In the genomic region with DNA sequence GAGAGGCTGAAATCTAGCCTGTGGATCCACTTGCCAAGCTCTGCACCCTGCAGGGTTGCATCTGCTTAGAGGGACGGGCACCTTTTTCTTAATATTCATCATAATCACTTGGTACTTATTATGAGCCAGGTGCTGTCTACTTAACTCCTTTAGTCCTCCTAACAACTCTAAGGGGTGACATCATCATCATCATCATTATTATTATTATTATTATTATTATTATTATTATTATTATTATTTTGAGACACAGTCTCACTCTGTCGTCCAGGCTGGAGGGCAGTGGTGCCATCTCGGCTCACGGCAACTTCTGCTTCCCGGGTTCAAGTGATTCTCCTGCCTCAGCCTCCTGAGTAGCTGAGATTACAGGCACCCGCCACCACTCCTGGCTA, we compare ENCODE assay signal across 10 cellular contexts. TPM values are rescaled to one million over a fixed set of nuclear protein-coding genes. Genes with fewer than 3 reads are reported as not detected.
DNase-seq lines count a peak whose midpoint lies in the region; ATAC-seq and TF ChIP-seq lines count a peak whose summit lies in the region.
"Not testable (repeated sequence)": the region's sequence is repeated elsewhere in the genome, so short reads cannot be mapped to it uniquely, and the experiment has no call there.
"Had no signal": no experiment of that assay in that cellular context is flagged by ENCODE, and none has a peak within 500 bp of the region (broad histone marks: within the 10 kb centered on the region; RNA-seq: fewer than 3 reads in every experiment).

No MANE protein-coding gene starts in this region.

- H4K20me1 ChIP-seq in BLaER1 (peaks cover 34% of the 10 kb centered on the region), OCI-LY3 (ENCODE audit: insufficient read depth, low read length) (peaks cover 99% of the 10 kb centered on the region)

- not testable (repeated sequence) for H3K4me3 Mint-ChIP-seq in CD4-positive, alpha-beta memory T cell; WTC11; activated T-cell treated with anti-CD3 and anti-CD28 coated beads, Interleukin-2, amount 50 U/mL, for 24 hours; stimulated activated naive CD8-positive, alpha-beta T cell treated with anti-CD3 and anti-CD28 coated beads, Interleukin-15, Interleukin-2, amounts not matched to agents 100 ng/mL and 50 ng/mL, for 24 hours

- TF ChIP-seq POLR2A in spleen (IDR thresholded peaks at IDR 0.05): not testable (repeated sequence)

- not testable (repeated sequence) for ATAC-seq in WTC11

- peak overlapping the region in 6 of 7 donors; percentile 6 to 71 (median 59) for H3K27ac Mint-ChIP-seq in CD4-positive, alpha-beta memory T cell
- H3K27ac Mint-ChIP-seq in WTC11: peak overlapping the region; percentile 70; the same call in 1 of the 2 replicates
- peak overlapping the region; percentile 73 for H3K27ac Mint-ChIP-seq in activated T-cell treated with anti-CD3 and anti-CD28 coated beads, Interleukin-2, amount 50 U/mL, for 24 hours
- H3K27ac Mint-ChIP-seq in stimulated activated naive CD8-positive, alpha-beta T cell treated with anti-CD3 and anti-CD28 coated beads, Interleukin-15, Interleukin-2, amounts not matched to agents 100 ng/mL and 50 ng/mL, for 24 hours: peak overlapping the region; percentile 67

- H3K36me3 ChIP-seq in BLaER1; CD4-positive, alpha-beta memory T cell (ENCODE audit: insufficient read depth, low read length): not testable (repeated sequence)
- H3K36me3 ChIP-seq in OCI-LY3 (replicated peaks; ENCODE audit: low read depth, low read length): peaks cover 83% of the 10 kb centered on the region
- H3K36me3 ChIP-seq in spleen: peaks cover 0 to 53% (median 5%) of the 10 kb centered on the region in 6 donors

- peaks cover 60% of the 10 kb centered on the region for H3K4me1 ChIP-seq in BLaER1
- H3K4me1 ChIP-seq in CD4-positive, alpha-beta memory T cell (ENCODE audit: insufficient read depth, low read length): peaks cover 95% of the 10 kb centered on the region
- peaks cover 89% of the 10 kb centered on the region for H3K4me1 ChIP-seq in OCI-LY3 (ENCODE audit: low read length)
- peaks cover 39 to 98% (median 74%) of the 10 kb centered on the region in 6 donors for H3K4me1 ChIP-seq in spleen

- H3K4me1 Mint-ChIP-seq in CD4-positive, alpha-beta memory T cell: peaks cover 74 to 97% (median 85%) of the 10 kb centered on the region in 4 donors
- peaks cover 46% of the 10 kb centered on the region for H3K4me1 Mint-ChIP-seq in WTC11
- H3K4me1 Mint-ChIP-seq in activated T-cell treated with anti-CD3 and anti-CD28 coated beads, Interleukin-2, amount 50 U/mL, for 24 hours (ENCODE audit: low read depth): peaks cover 92% of the 10 kb centered on the region
- H3K4me1 Mint-ChIP-seq in stimulated activated naive CD8-positive, alpha-beta T cell treated with anti-CD3 and anti-CD28 coated beads, Interleukin-15, Interleukin-2, amounts not matched to agents 100 ng/mL and 50 ng/mL, for 24 hours (ENCODE audit: low read depth): peaks cover 98% of the 10 kb centered on the region

- H3K27me3 Mint-ChIP-seq in CD4-positive, alpha-beta memory T cell; WTC11 (ENCODE audit: low read depth); activated T-cell treated with anti-CD3 and anti-CD28 coated beads, Interleukin-2, amount 50 U/mL, for 24 hours; stimulated activated naive CD8-positive, alpha-beta T cell treated with anti-CD3 and anti-CD28 coated beads, Interleukin-15, Interleukin-2, amounts not matched to agents 100 ng/mL and 50 ng/mL, for 24 hours: not testable (repeated sequence)

- H3K9me3 ChIP-seq in BLaER1: peaks cover 14% of the 10 kb centered on the region; the same call in 1 of the 2 replicates
- H3K9me3 ChIP-seq in CD4-positive, alpha-beta memory T cell (ENCODE audit: control insufficient read depth in 1 of 2, low read length in 2 of 2); OCI-LY3 (ENCODE audit: insufficient read depth, low read length); spleen: not testable (repeated sequence)

- H3K4me3 ChIP-seq in BLaER1; CD4-positive, alpha-beta memory T cell (ENCODE audit: low read length in 2 of 2); OCI-LY3 (ENCODE audit: low read length); spleen: not testable (repeated sequence)

- H3K9me3 Mint-ChIP-seq in CD4-positive, alpha-beta memory T cell; WTC11; activated T-cell treated with anti-CD3 and anti-CD28 coated beads, Interleukin-2, amount 50 U/mL, for 24 hours; stimulated activated naive CD8-positive, alpha-beta T cell treated with anti-CD3 and anti-CD28 coated beads, Interleukin-15, Interleukin-2, amounts not matched to agents 100 ng/mL and 50 ng/mL, for 24 hours: not testable (repeated sequence)

- H2AFZ ChIP-seq in OCI-LY3 (ENCODE audit: low read depth, low read length): not testable (repeated sequence)

- POLR2A ChIA-PET in CD4-positive, alpha-beta memory T cell (lab: Charles Lee; ENCODE audit: partially characterized antibody): interaction anchor here (1.0 kb wide), 1 partner anchor 72 kb away, joined by 3 read pairs; no protein-coding TSS in a partner anchor
- POLR2A ChIA-PET in WTC11 (lab: Charles Lee): not testable (repeated sequence)

- peak overlapping the region; percentile 93 for H3K4me2 ChIP-seq in BLaER1
- peak overlapping the region; percentile 92 for H3K4me2 ChIP-seq in OCI-LY3 (ENCODE audit: low read length)

- H3K9ac ChIP-seq in BLaER1; OCI-LY3 (ENCODE audit: low read length): not testable (repeated sequence)

- CTCF ChIA-PET in CD4-positive, alpha-beta memory T cell (lab: Charles Lee; ENCODE audit: partially characterized antibody); WTC11 (lab: Charles Lee): not testable (repeated sequence)

- not testable (repeated sequence) for H3K27me3 ChIP-seq in BLaER1; CD4-positive, alpha-beta memory T cell (ENCODE audit: insufficient read depth, low read length); OCI-LY3 (ENCODE audit: low read depth, low read length); spleen (replicated peaks in 1 of 7)

- WGBS in spleen, 5 donors: 83 to 93% (median 84%) methylated on average over 6 of the region's 6 CpGs

- peaks cover 100% of the 10 kb centered on the region for H3K79me2 ChIP-seq in OCI-LY3 (ENCODE audit: low read length)

- not testable (repeated sequence) for TF ChIP-seq CTCF in OCI-LY3 (IDR thresholded peaks at IDR 0.05; ENCODE audit: low read depth, low read length); WTC11 (IDR thresholded peaks at IDR 0.05); spleen (IDR thresholded peaks at IDR 0.05 in 8 of 11, conservative IDR thresholded peaks at IDR 0.05 in 3 of 11)

- not testable (repeated sequence) for DNase-seq in CD4-positive, alpha-beta memory T cell; WTC11 (ENCODE audit: low spot score); activated T-cell treated with anti-CD3 and anti-CD28 coated beads, Interleukin-2, amount 50 U/mL, for 24 hours; spleen

- H3K36me3 Mint-ChIP-seq in CD4-positive, alpha-beta memory T cell: peaks cover 41 to 73% of the 10 kb centered on the region in 2 donors
- not testable (repeated sequence) for H3K36me3 Mint-ChIP-seq in WTC11
- H3K36me3 Mint-ChIP-seq in activated T-cell treated with anti-CD3 and anti-CD28 coated beads, Interleukin-2, amount 50 U/mL, for 24 hours (ENCODE audit: low read depth): peaks cover 97% of the 10 kb centered on the region
- peaks cover 83% of the 10 kb centered on the region for H3K36me3 Mint-ChIP-seq in stimulated activated naive CD8-positive, alpha-beta T cell treated with anti-CD3 and anti-CD28 coated beads, Interleukin-15, Interleukin-2, amounts not matched to agents 100 ng/mL and 50 ng/mL, for 24 hours (ENCODE audit: low read depth)

- intact Hi-C loops in CD4-positive, alpha-beta memory T cell (cut with micrococcal nuclease); spleen (cut with DNase I; ENCODE audit: low total_unique reads): not testable (repeated sequence)

- not testable (repeated sequence) for H3K27ac ChIP-seq in BLaER1; CD4-positive, alpha-beta memory T cell (ENCODE audit: low read depth, low read length)
- H3K27ac ChIP-seq in OCI-LY3 (ENCODE audit: low read length) (peak overlapping the region; percentile 82), cingulate gyrus (ENCODE audit: low read depth, low read length) (peak overlapping the region; percentile 61), spleen (peak overlapping the region in 6 of 8 donors; percentile 38 to 98 (median 58))

TF ChIP-seq in WTC11, 78 proteins besides CTCF, POLR2A, EP300 and RAD21:
- TF ChIP-seq HMGA2 (CRISPR knock-in tag; IDR thresholded peaks at IDR 0.05): peak; percentile 61

RNA-seq across cellular contexts. Expression of a gene that starts 8.1 kb away (rescaled TPM):
- 10 to 100 TPM; 54.3 to 55.1 TPM for total RNA-seq in CD4-positive, alpha-beta memory T cell
- polyA plus RNA-seq in CD4-positive, alpha-beta memory T cell: 10 to 100 TPM; 17.3 to 36.7 TPM
- total RNA-seq in WTC11 (2021): 8.1 to 12.0 TPM (median 8.2 TPM) in 3 replicates
- 10 to 100 TPM; 35.7 to 66.0 (median 47.4) TPM for total RNA-seq in spleen
- 10 to 100 TPM; 16.0 to 35.0 (median 16.5) TPM for polyA plus RNA-seq in spleen
- total RNA-seq: G401 had no signal
- polyA plus RNA-seq: AG04450 had no signal
